9 cellular contexts compared by ENCODE assay signal in genomic region chr1:8078176-8078671, GRCh38. TPM values are rescaled to one million over a fixed set of nuclear protein-coding genes. Genes with fewer than 3 reads are reported as not detected.
DNase-seq lines count a peak whose midpoint lies in the region; ATAC-seq and TF ChIP-seq lines count a peak whose summit lies in the region.
"Had no signal": no experiment of that assay in that cellular context is flagged by ENCODE, and none has a peak within 500 bp of the region (broad histone marks: within the 10 kb centered on the region; RNA-seq: fewer than 3 reads in every experiment).

No MANE protein-coding gene starts in this region.

- peak overlapping the region; percentile 70 for H3K27ac ChIP-seq in thymus (ENCODE audit: low read depth)
- H3K27ac ChIP-seq: BLaER1 treated with 17β-estradiol and CSF1 and Interleukin-3, amounts not matched to agents 10 nM and 100 nM had no signal

- peak; percentile 74 to 87 for ATAC-seq in activated T-cell treated with anti-CD3 and anti-CD28 coated beads, Interleukin-2, amount 50 U/mL, for 72 hours (replicated peaks in 1 of 2)
- peak; percentile 44 for ATAC-seq in WTC11
- no peak for ATAC-seq in HG02970 (IDR thresholded peaks at IDR 0.05; ENCODE audit: low FRiP score, unreplicated experiment)

- WGBS in thymus: 88% methylated on average over 6 of the region's 6 CpGs

- H3K27ac Mint-ChIP-seq in activated T-cell treated with anti-CD3 and anti-CD28 coated beads, Interleukin-2, amount 50 U/mL, for 72 hours: peak overlapping the region; percentile 2
- no peak overlapping the region for H3K27ac Mint-ChIP-seq in WTC11

- H3K36me3 ChIP-seq in thymus (ENCODE audit: control insufficient read depth, insufficient read depth): no peaks in the 10 kb centered on the region
- H3K36me3 ChIP-seq: BLaER1 treated with 17β-estradiol and CSF1 and Interleukin-3, amounts not matched to agents 10 nM and 100 nM had no signal

- TF ChIP-seq CTCF in WTC11 (IDR thresholded peaks at IDR 0.05): no peak

- H3K9me3 ChIP-seq in thymus (ENCODE audit: control insufficient read depth): no peaks in the 10 kb centered on the region
- H3K9me3 ChIP-seq: BLaER1 treated with 17β-estradiol and CSF1 and Interleukin-3, amounts not matched to agents 10 nM and 100 nM had no signal

- CTCF ChIA-PET in WTC11 (lab: Charles Lee): interaction anchor here (0.6 to 2.9 kb wide), 6 partner anchors 63 to 236 kb away, joined by 3 to 10 read pairs (median 4); no protein-coding TSS in a partner anchor

- H3K4me3 ChIP-seq in thymus (ENCODE audit: low read length): no peak overlapping the region
- H3K4me3 ChIP-seq: BLaER1 treated with 17β-estradiol and CSF1 and Interleukin-3, amounts not matched to agents 10 nM and 100 nM had no signal

- no peaks in the 10 kb centered on the region for H3K9me3 Mint-ChIP-seq in activated T-cell treated with anti-CD3 and anti-CD28 coated beads, Interleukin-2, amount 50 U/mL, for 72 hours
- H3K9me3 Mint-ChIP-seq in WTC11: no peaks in the 10 kb centered on the region

- no peaks in the 10 kb centered on the region for H3K36me3 Mint-ChIP-seq in activated T-cell treated with anti-CD3 and anti-CD28 coated beads, Interleukin-2, amount 50 U/mL, for 72 hours (ENCODE audit: insufficient read depth in 2 of 2)
- H3K36me3 Mint-ChIP-seq in WTC11: no peaks in the 10 kb centered on the region

- POLR2A ChIA-PET in WTC11 (lab: Charles Lee): interaction anchor here (0.6 to 1.0 kb wide), 2 partner anchors 20 to 40 kb away, joined by 3 to 5 read pairs; no protein-coding TSS in a partner anchor

- DNase-seq in activated T-cell treated with anti-CD3 and anti-CD28 coated beads, Interleukin-2, amount 50 U/mL, for 72 hours: peak in 1 of 2 donors; percentile 13
- no peak for DNase-seq in activated T-cell treated with anti-CD3 and anti-CD28 coated beads for 4 hours
- DNase-seq in WTC11 (ENCODE audit: low spot score): no peak
- DNase-seq in islet precursor cell: peak; percentile 92
- DNase-seq in NCI-H2029 (lab: John Stamatoyannopoulos, UW): no peak
- DNase-seq in NCI-H748 (lab: John Stamatoyannopoulos, UW; ENCODE audit: unreplicated experiment): no peak

- H3K27me3 ChIP-seq in thymus (ENCODE audit: control insufficient read depth, insufficient read depth): no peaks in the 10 kb centered on the region
- H3K27me3 ChIP-seq: BLaER1 treated with 17β-estradiol and CSF1 and Interleukin-3, amounts not matched to agents 10 nM and 100 nM had no signal

- H3K4me1 Mint-ChIP-seq in activated T-cell treated with anti-CD3 and anti-CD28 coated beads, Interleukin-2, amount 50 U/mL, for 72 hours (ENCODE audit: low read depth): peaks cover 11% of the 10 kb centered on the region
- peaks cover 27% of the 10 kb centered on the region for H3K4me1 Mint-ChIP-seq in WTC11

- peaks cover 6% of the 10 kb centered on the region for H3K27me3 Mint-ChIP-seq in activated T-cell treated with anti-CD3 and anti-CD28 coated beads, Interleukin-2, amount 50 U/mL, for 72 hours (ENCODE audit: low read depth)
- H3K27me3 Mint-ChIP-seq in WTC11 (ENCODE audit: low read depth): no peaks in the 10 kb centered on the region; the same call in 1 of the 2 replicates

- H3K4me1 ChIP-seq in thymus (ENCODE audit: control insufficient read depth, insufficient read depth, low read length): no peaks in the 10 kb centered on the region

- H3K4me3 Mint-ChIP-seq in activated T-cell treated with anti-CD3 and anti-CD28 coated beads, Interleukin-2, amount 50 U/mL, for 72 hours: peak overlapping the region in 1 of 2 donors; percentile 4
- no peak overlapping the region for H3K4me3 Mint-ChIP-seq in WTC11

TF ChIP-seq in WTC11, 78 proteins besides CTCF, POLR2A, EP300 and RAD21 (continues in another document):
- TF ChIP-seq NR3C1 (CRISPR knock-in tag; conservative IDR thresholded peaks at IDR 0.05; ENCODE audit: low read depth): no peak
- TF ChIP-seq AFF4 (CRISPR knock-in tag; IDR thresholded peaks at IDR 0.05; ENCODE audit: borderline replicate concordance): no peak
- no peak for TF ChIP-seq PRDM15 (CRISPR knock-in tag; IDR thresholded peaks at IDR 0.05)
- no peak for TF ChIP-seq ARID4B (CRISPR knock-in tag; IDR thresholded peaks at IDR 0.05; ENCODE audit: borderline replicate concordance)
- no peak for TF ChIP-seq ZNF423 (CRISPR knock-in tag; IDR thresholded peaks at IDR 0.05)
- TF ChIP-seq CREM (CRISPR knock-in tag; IDR thresholded peaks at IDR 0.05): no peak

RNA-seq across cellular contexts. Expression of gene ERRFI1, which starts 52.1 kb away (rescaled TPM):
- total RNA-seq in activated T-cell treated with anti-CD3 and anti-CD28 coated beads, Interleukin-2, amount 50 U/mL, for 72 hours: 1 to 10 TPM; 2.6 to 3.3 TPM
- total RNA-seq in WTC11 (2021): 34.5 to 44.6 TPM (median 35.8 TPM) in 3 replicates
- polyA plus RNA-seq in thymus: 75.0 TPM
